18 cellular contexts compared by ENCODE assay signal in genomic region chr14:71439247-71439646, GRCh38.
DNase-seq lines count a peak whose midpoint lies in the region; ATAC-seq and TF ChIP-seq lines count a peak whose summit lies in the region.
"Had no signal": no experiment of that assay in that cellular context is flagged by ENCODE, and none has a peak within 500 bp of the region (broad histone marks: within the 10 kb centered on the region; RNA-seq: fewer than 3 reads in every experiment).

No MANE protein-coding gene starts in this region.

- no peaks in the 10 kb centered on the region for H3F3A ChIP-seq in MM.1S (ENCODE audit: insufficient read depth, low read length)

- DNase-seq in IMR-90 (peak; percentile 27), breast epithelium (ENCODE audit: low spot score in 2 of 2) (no peak), thyroid gland (no peak), NK-92 (lab: John Stamatoyannopoulos, UW; ENCODE audit: unreplicated experiment) (no peak), MM.1S (no peak), NCI-H2171 treated with DMSO at 0.1 percent for 48 hours (lab: John Stamatoyannopoulos, UW) (no peak)
- no peak for DNase-seq in activated CD4-positive, alpha-beta T cell treated with anti-CD3 and anti-CD28 coated beads, Interleukin-2, amount 10 ng/mL, durations not matched to agents 7 days and 5 days
- DNase-seq: activated CD4-positive, alpha-beta T cell treated with anti-CD3 and anti-CD28 coated beads for 1 hour; activated naive CD4-positive, alpha-beta T cell treated with anti-CD3 and anti-CD28 coated beads for 36 hours; DMS 273 treated with DMSO at 0.1 percent for 48 hours; heart left ventricle; NCI-H1105; NCI-H2171 had no signal

- in situ Hi-C loops in IMR-90 (cut with MboI; ENCODE audit: low sequenced_read_pairs): no loop called here

- no peaks in the 10 kb centered on the region for H3K9me3 ChIP-seq in IMR-90 (ENCODE audit: control insufficient read depth, insufficient read depth, low read length)
- H3K9me3 ChIP-seq in breast epithelium: no peaks in the 10 kb centered on the region
- H3K9me3 ChIP-seq in thyroid gland: no peaks in the 10 kb centered on the region
- H3K9me3 ChIP-seq in MM.1S (replicated peaks; ENCODE audit: insufficient read depth, low read length): no peaks in the 10 kb centered on the region

- BruUV-seq in IMR-90 (replicated peaks; lab: Mats Ljungman, UMichigan): no TSS peak

- H3K9ac ChIP-seq in IMR-90 (ENCODE audit: low read depth, low read length) (no peak overlapping the region), MM.1S (ENCODE audit: low read length) (no peak overlapping the region)
- H3K9ac ChIP-seq: BLaER1 had no signal

- peak overlapping the region; percentile 79; the same call in 1 of the 2 replicates for H3K4ac ChIP-seq in IMR-90 (ENCODE audit: low read depth, low read length)

- TF ChIP-seq POLR2A in IMR-90 (IDR thresholded peaks at IDR 0.05; ENCODE audit: low read depth, low read length) (no peak), breast epithelium (IDR thresholded peaks at IDR 0.05) (no peak), thyroid gland (IDR thresholded peaks at IDR 0.05) (no peak)

- no peak overlapping the region for H2AK9ac ChIP-seq in IMR-90 (replicated peaks; ENCODE audit: low read depth, low read length, poor library complexity)

- H3K79me2 ChIP-seq in MM.1S (ENCODE audit: low read length): no peaks in the 10 kb centered on the region

- H3K4me1 ChIP-seq in IMR-90 (ENCODE audit: control insufficient read depth, insufficient read depth, low read length) (peaks cover 11% of the 10 kb centered on the region), breast epithelium (peaks cover 0 to 3% of the 10 kb centered on the region in 2 donors), thyroid gland (peaks cover 8 to 31% of the 10 kb centered on the region in 2 donors), MM.1S (ENCODE audit: low read length) (no peaks in the 10 kb centered on the region)
- H3K4me1 ChIP-seq: BLaER1 had no signal

- H4K20me1 ChIP-seq in IMR-90 (ENCODE audit: insufficient read depth, low read length) (peaks cover 12% of the 10 kb centered on the region; the same call in 1 of the 2 replicates), MM.1S (ENCODE audit: insufficient read depth, low read length) (no peaks in the 10 kb centered on the region)
- H4K20me1 ChIP-seq: BLaER1 had no signal

- H3K4me3 Mint-ChIP-seq in activated CD4-positive, alpha-beta T cell treated with anti-CD3 and anti-CD28 coated beads, Interleukin-2, amount 10 ng/mL, durations not matched to agents 7 days and 5 days: no peak overlapping the region
- H3K4me3 Mint-ChIP-seq: activated naive CD4-positive, alpha-beta T cell treated with anti-CD3 and anti-CD28 coated beads for 36 hours had no signal

- peak overlapping the region; percentile 49; the same call in 1 of the 2 replicates for H3K14ac ChIP-seq in IMR-90 (replicated peaks; ENCODE audit: low read depth, low read length)

- no peak overlapping the region for H3K27ac Mint-ChIP-seq in activated CD4-positive, alpha-beta T cell treated with anti-CD3 and anti-CD28 coated beads, Interleukin-2, amount 10 ng/mL, durations not matched to agents 7 days and 5 days
- H3K27ac Mint-ChIP-seq: activated naive CD4-positive, alpha-beta T cell treated with anti-CD3 and anti-CD28 coated beads for 36 hours had no signal

- H3K9me2 ChIP-seq in MM.1S (replicated peaks; ENCODE audit: insufficient read depth, low read length): no peaks in the 10 kb centered on the region

- WGBS in IMR-90 (ENCODE audit: extremely low coverage in 2 of 2, insufficient read length in 1 of 2), 2 experiments: no CpG with 5 or more reads among the region's 1 CpG
- WGBS in thyroid gland, 2 donors: 53 to 63% methylated on average over 1 of the region's 1 CpG

- H4K8ac ChIP-seq in IMR-90 (ENCODE audit: low read depth in 2 of 2, low read length in 2 of 2): 0 out of 4 replicates have a peak overlapping the region, but pooled peaks of 1 of the 2 experiments have one; percentile 11

- peak overlapping the region; percentile 71 for H3K23ac ChIP-seq in IMR-90 (ENCODE audit: low read depth, low read length)

- H2BK5ac ChIP-seq in IMR-90 (ENCODE audit: low read depth, low read length, poor library complexity, severe bottlenecking): peak overlapping the region; percentile 64

- ATAC-seq in IMR-90 (ENCODE audit: low read depth): peak; percentile 37
- ATAC-seq: heart left ventricle, K562 had no signal

- H3K36me3 Mint-ChIP-seq in activated CD4-positive, alpha-beta T cell treated with anti-CD3 and anti-CD28 coated beads, Interleukin-2, amount 10 ng/mL, durations not matched to agents 7 days and 5 days (ENCODE audit: low read depth): peaks cover 15% of the 10 kb centered on the region

- intact Hi-C loops in IMR-90 (cut with micrococcal nuclease): no loop called here
- intact Hi-C loops in breast epithelium (cut with DNase I; ENCODE audit: low total_unique reads): loop anchor here (5.0 kb wide), 1 partner anchor 48 kb away; no protein-coding TSS in a partner anchor
- intact Hi-C loops in thyroid gland (cut with DNase I): no loop called here

- H2AFZ ChIP-seq in IMR-90 (replicated peaks; ENCODE audit: low read length, poor library complexity) (no peak overlapping the region), MM.1S (ENCODE audit: low read length) (no peak overlapping the region)

- no peak overlapping the region for H3K27ac ChIP-seq in IMR-90 (ENCODE audit: insufficient read depth, low read length)
- H3K27ac ChIP-seq in breast epithelium: peak overlapping the region; percentile 46 to 60
- H3K27ac ChIP-seq in layer of hippocampus (ENCODE audit: low read depth, low read length): peak overlapping the region; percentile 35
- peak overlapping the region; percentile 1 to 25 (median 5) for H3K27ac ChIP-seq in thyroid gland
- H3K27ac ChIP-seq in MM.1S (ENCODE audit: low read length): no peak overlapping the region
- H3K27ac ChIP-seq: BLaER1, cardiac muscle cell, heart left ventricle, HL-60 had no signal

- peaks cover 30 to 60% of the 10 kb centered on the region in 2 experiments for H3K79me1 ChIP-seq in IMR-90 (ENCODE audit: low read depth in 1 of 2, low read length in 2 of 2)

- H3K36me3 ChIP-seq in IMR-90 (ENCODE audit: control insufficient read depth, insufficient read depth, low read length) (no peaks in the 10 kb centered on the region), breast epithelium (no peaks in the 10 kb centered on the region), thyroid gland (no peaks in the 10 kb centered on the region), MM.1S (replicated peaks; ENCODE audit: insufficient read depth, low read length) (no peaks in the 10 kb centered on the region)
- H3K36me3 ChIP-seq: BLaER1, cardiac muscle cell, heart left ventricle had no signal

- H3K4me3 ChIP-seq in IMR-90 (ENCODE audit: insufficient read depth, low read depth, low read length): no peak overlapping the region
- no peak overlapping the region for H3K4me3 ChIP-seq in breast epithelium
- no peak overlapping the region for H3K4me3 ChIP-seq in thyroid gland (replicated peaks in 1 of 3)
- no peak overlapping the region for H3K4me3 ChIP-seq in MM.1S (ENCODE audit: low read length)
- H3K4me3 ChIP-seq: BLaER1, cardiac muscle cell, heart left ventricle, K562 had no signal

- H2BK120ac ChIP-seq in IMR-90 (ENCODE audit: low read depth, low read length): peak overlapping the region; percentile 43; the same call in 1 of the 2 replicates

- dilution Hi-C loops in IMR-90 (cut with HindIII; ENCODE audit: low sequenced_read_pairs, unreplicated experiment): no loop called here

- POLR2A ChIA-PET in IMR-90 (lab: Charles Lee; ENCODE audit: unreplicated experiment): no interaction called here
- POLR2A ChIA-PET in activated CD4-positive, alpha-beta T cell treated with anti-CD3 and anti-CD28 coated beads, Interleukin-2, amount 10 ng/mL, durations not matched to agents 7 days and 5 days (lab: Charles Lee): no interaction called here

- no peak overlapping the region for H3K18ac ChIP-seq in IMR-90 (ENCODE audit: low read depth, low read length)

- no peak for TF ChIP-seq CTCF in IMR-90 (conservative IDR thresholded peaks at IDR 0.05; ENCODE audit: low read depth, low read length)
- no peak for TF ChIP-seq CTCF in breast epithelium (IDR thresholded peaks at IDR 0.05)
- no peak for TF ChIP-seq CTCF in thyroid gland (IDR thresholded peaks at IDR 0.05)
- no peak for TF ChIP-seq CTCF in MM.1S (IDR thresholded peaks at IDR 0.05; ENCODE audit: low read length)

- peaks cover 5% of the 10 kb centered on the region for H3K9me3 Mint-ChIP-seq in activated CD4-positive, alpha-beta T cell treated with anti-CD3 and anti-CD28 coated beads, Interleukin-2, amount 10 ng/mL, durations not matched to agents 7 days and 5 days
- H3K9me3 Mint-ChIP-seq: activated naive CD4-positive, alpha-beta T cell treated with anti-CD3 and anti-CD28 coated beads for 36 hours had no signal

- H2BK15ac ChIP-seq in IMR-90 (ENCODE audit: low read depth, low read length): 0 out of 3 replicates have a peak overlapping the region, but pooled peaks have one; percentile 36

- H4K5ac ChIP-seq in IMR-90 (ENCODE audit: low read depth, low read length): peak overlapping the region; percentile 59; the same call in 1 of the 2 replicates

- no peaks in the 10 kb centered on the region for H3K27me3 ChIP-seq in IMR-90 (ENCODE audit: control insufficient read depth, insufficient read depth, low read length)
- no peaks in the 10 kb centered on the region for H3K27me3 ChIP-seq in breast epithelium
- no peaks in the 10 kb centered on the region for H3K27me3 ChIP-seq in layer of hippocampus (ENCODE audit: control insufficient read depth, insufficient read depth, low read length)
- no peaks in the 10 kb centered on the region for H3K27me3 ChIP-seq in thyroid gland
- H3K27me3 ChIP-seq in MM.1S (replicated peaks; ENCODE audit: insufficient read depth, low read length): no peaks in the 10 kb centered on the region
- H3K27me3 ChIP-seq: BLaER1, cardiac muscle cell, heart left ventricle had no signal

- H3K56ac ChIP-seq in IMR-90 (ENCODE audit: extremely low read depth, insufficient read depth, low read length): no peak overlapping the region

- H4K91ac ChIP-seq in IMR-90 (ENCODE audit: insufficient read depth, low read depth, low read length): no peak overlapping the region

- no peaks in the 10 kb centered on the region for H3K27me3 Mint-ChIP-seq in activated CD4-positive, alpha-beta T cell treated with anti-CD3 and anti-CD28 coated beads, Interleukin-2, amount 10 ng/mL, durations not matched to agents 7 days and 5 days

- 0 out of 2 replicates have a peak overlapping the region, but pooled peaks have one; percentile 38 for H2BK20ac ChIP-seq in IMR-90 (ENCODE audit: low read depth, low read length)

- CTCF ChIA-PET in IMR-90 (lab: Yijun Ruan, JAX): no interaction called here
- CTCF ChIA-PET in activated CD4-positive, alpha-beta T cell treated with anti-CD3 and anti-CD28 coated beads, Interleukin-2, amount 10 ng/mL, durations not matched to agents 7 days and 5 days (lab: Charles Lee): no interaction called here

- H2AK5ac ChIP-seq in IMR-90 (ENCODE audit: low read depth, low read length): no peak overlapping the region; the same call in 1 of the 2 replicates

- peak overlapping the region; percentile 26; the same call in 1 of the 2 replicates for H3K4me2 ChIP-seq in IMR-90 (ENCODE audit: low read depth, low read length)
- H3K4me2 ChIP-seq in MM.1S (ENCODE audit: low read depth, low read length): no peak overlapping the region
- H3K4me2 ChIP-seq: BLaER1 had no signal

- TF ChIP-seq RAD21 in IMR-90 (IDR thresholded peaks at IDR 0.05; ENCODE audit: low read length): no peak

- peaks cover 11% of the 10 kb centered on the region for H3K9me1 ChIP-seq in IMR-90 (ENCODE audit: insufficient read depth, low read length)

- H3K4me1 Mint-ChIP-seq in activated CD4-positive, alpha-beta T cell treated with anti-CD3 and anti-CD28 coated beads, Interleukin-2, amount 10 ng/mL, durations not matched to agents 7 days and 5 days: peaks cover 7% of the 10 kb centered on the region

Comparison
In these comparisons a context has a peak if more than half of its experiments do, and no peak if none do; other contexts are left out.
1. H3K27ac ChIP-seq: peak in breast epithelium (2 of 2), layer of hippocampus (single experiment) and thyroid gland (3 of 3); none in IMR-90 (single experiment) and MM.1S (single experiment).